1 cellular context compared by ENCODE assay signal in the genomic region with DNA sequence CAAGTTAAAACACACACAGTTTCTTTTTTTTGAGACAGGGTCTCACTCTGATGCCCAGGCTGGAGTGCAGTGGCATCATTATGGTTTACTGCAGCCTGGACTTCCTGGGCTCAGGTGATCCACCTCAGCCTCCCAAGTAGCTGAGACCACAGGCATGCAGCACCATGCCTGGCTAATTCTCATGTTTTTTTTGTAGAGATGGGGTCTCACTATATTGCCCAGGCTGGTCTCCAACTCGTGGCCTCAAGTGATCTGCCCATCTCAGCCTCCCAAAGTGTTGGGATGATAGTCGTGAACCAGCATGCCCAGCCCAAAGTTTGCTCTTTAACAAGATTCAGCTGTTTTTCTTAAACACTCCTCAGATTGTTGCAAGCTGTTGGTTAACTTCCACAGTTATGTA.
TF ChIP-seq lines count a peak whose summit lies in the region.

No MANE protein-coding gene starts in this region.

TF ChIP-seq in HepG2, 621 proteins besides CTCF, POLR2A, EP300 and RAD21:
- TF ChIP-seq ZNF121 (CRISPR knock-in tag; IDR thresholded peaks at IDR 0.05) (peak; percentile 43; the same call in 1 of the 2 replicates), RFX5 (IDR thresholded peaks at IDR 0.05; ENCODE audit: low read depth, low read length) (no peak)
